8 cellular contexts compared by ENCODE assay signal in genomic region chr17:17001874-17002520, GRCh38. TPM values are rescaled to one million over a fixed set of nuclear protein-coding genes. Genes with fewer than 3 reads are reported as not detected.
A peak's percentile ranks its signal among the peaks of the same experiment; 100 is the strongest.
DNase-seq lines count a peak whose midpoint lies in the region; ATAC-seq and TF ChIP-seq lines count a peak whose summit lies in the region.

No MANE protein-coding gene starts in this region.

- no peak overlapping the region for H3K27ac ChIP-seq in trophoblast cell (ENCODE audit: low read depth, low read length)

- DNase-seq in AG09309 (ENCODE audit: low read depth): no peak
- DNase-seq in MG63: peak; percentile 56
- peak; percentile 62 for DNase-seq in SK-N-DZ (ENCODE audit: low spot score)
- DNase-seq in activated gamma-delta T cell treated with Interleukin-2 at 50 U/mL for 16 hours: peak; percentile 76
- peak; percentile 38 for DNase-seq in globus pallidus (ENCODE audit: low spot score)
- DNase-seq in trophoblast cell: peak; percentile 56 to 79
- peak; percentile 80 for DNase-seq in ureter (ENCODE audit: low spot score)

- H3K36me3 ChIP-seq in MG63 (no peaks in the 10 kb centered on the region), trophoblast cell (ENCODE audit: control insufficient read depth in 1 of 2, insufficient read depth in 2 of 2, low read length in 2 of 2) (no peaks in the 10 kb centered on the region)

- H2AFZ ChIP-seq in trophoblast cell (ENCODE audit: insufficient read depth, low read length, poor library complexity): peak overlapping the region; percentile 57

- peaks cover 4% of the 10 kb centered on the region in 2 experiments for H3K4me1 ChIP-seq in trophoblast cell (ENCODE audit: control insufficient read depth in 1 of 2, insufficient read depth in 2 of 2, low read length in 2 of 2)

- ATAC-seq in GM19324 (IDR thresholded peaks at IDR 0.05; ENCODE audit: low FRiP score, unreplicated experiment): peak; percentile 51

- H2BK120ac ChIP-seq in trophoblast cell (ENCODE audit: insufficient read depth, low read length, poor library complexity): no peak overlapping the region

- no peak overlapping the region for H3K14ac ChIP-seq in trophoblast cell (ENCODE audit: low read length)

- no peak overlapping the region for H4K8ac ChIP-seq in trophoblast cell (ENCODE audit: low read depth, low read length)

- no peak overlapping the region for H3K9ac ChIP-seq in trophoblast cell (ENCODE audit: low read length)

- TF ChIP-seq CTCF in AG09309 (IDR thresholded peaks at IDR 0.05; ENCODE audit: control insufficient read depth, insufficient read depth, low read depth, low read length, missing control alignments): peak; percentile 98

- peak overlapping the region; percentile 16 for H3K4me2 ChIP-seq in trophoblast cell (ENCODE audit: low read length)

- H3K4ac ChIP-seq in trophoblast cell (ENCODE audit: low read depth, low read length): no peak overlapping the region

- H4K12ac ChIP-seq in trophoblast cell (ENCODE audit: low read depth, low read length): no peak overlapping the region

- H2AK5ac ChIP-seq in trophoblast cell (ENCODE audit: low read length): no peak overlapping the region

- WGBS in trophoblast cell (ENCODE audit: extremely low coverage, insufficient coverage, insufficient read length): no CpG with 5 or more reads among the region's 22 CpGs

- no peak overlapping the region for H2BK12ac ChIP-seq in trophoblast cell (ENCODE audit: low read length)

- H2BK5ac ChIP-seq in trophoblast cell (ENCODE audit: low read depth, low read length, poor library complexity): no peak overlapping the region

- H3K27me3 ChIP-seq in MG63 (no peaks in the 10 kb centered on the region), trophoblast cell (ENCODE audit: insufficient read depth, low read length) (no peaks in the 10 kb centered on the region)

- no peaks in the 10 kb centered on the region for H3K79me2 ChIP-seq in trophoblast cell (ENCODE audit: control insufficient read depth, insufficient read depth, low read length, poor library complexity)

- H3K9me3 ChIP-seq in MG63 (no peaks in the 10 kb centered on the region), trophoblast cell (ENCODE audit: insufficient read depth, low read depth, low read length) (peaks cover 2% of the 10 kb centered on the region)

- no peak overlapping the region for H4K91ac ChIP-seq in trophoblast cell (ENCODE audit: low read depth, low read length)

- no peak overlapping the region for H3K4me3 ChIP-seq in AG09309 (ENCODE audit: control insufficient read depth, low read depth, low read length)
- H3K4me3 ChIP-seq in MG63: no peak overlapping the region
- no peak overlapping the region for H3K4me3 ChIP-seq in trophoblast cell (ENCODE audit: low read depth, low read length)

- H3K23ac ChIP-seq in trophoblast cell (ENCODE audit: low read length): no peak overlapping the region

- H3K18ac ChIP-seq in trophoblast cell (ENCODE audit: low read length): no peak overlapping the region

- H3K79me1 ChIP-seq in trophoblast cell (ENCODE audit: low read length): no peaks in the 10 kb centered on the region

RNA-seq across cellular contexts. Expression of gene TNFRSF13B, which starts 30.1 kb away (rescaled TPM):
- not detected in 2 replicates for total RNA-seq in MG63 (2014; rRNA removed; shearing (Covaris generic); ENCODE audit: low replicate concordance)
- not detected in 2 replicates for polyA plus RNA-seq in SK-N-DZ (2014; cell fraction: cytosol; rRNA removed)
- polyA plus RNA-seq in SK-N-DZ (2014; cell fraction: nucleus; rRNA removed): not detected in 2 replicates
- not detected in 2 replicates for polyA plus RNA-seq in trophoblast cell (2013)
- total RNA-seq in ureter: 0.83 TPM

RNA-seq across cellular contexts. Expression of gene MPRIP, which starts 40.3 kb away (rescaled TPM):
- total RNA-seq in MG63 (2014; rRNA removed; shearing (Covaris generic); ENCODE audit: low replicate concordance): 139 and 143 TPM in 2 replicates
- polyA plus RNA-seq in SK-N-DZ (2014; cell fraction: cytosol; rRNA removed): 63.4 and 64.5 TPM in 2 replicates
- polyA plus RNA-seq in SK-N-DZ (2014; cell fraction: nucleus; rRNA removed): 46.4 and 125 TPM in 2 replicates
- polyA plus RNA-seq in trophoblast cell (2013): 200 and 203 TPM in 2 replicates
- 423 TPM for total RNA-seq in ureter
